Comparison of ENCODE assay signal across 22 cellular contexts in the genomic region with DNA sequence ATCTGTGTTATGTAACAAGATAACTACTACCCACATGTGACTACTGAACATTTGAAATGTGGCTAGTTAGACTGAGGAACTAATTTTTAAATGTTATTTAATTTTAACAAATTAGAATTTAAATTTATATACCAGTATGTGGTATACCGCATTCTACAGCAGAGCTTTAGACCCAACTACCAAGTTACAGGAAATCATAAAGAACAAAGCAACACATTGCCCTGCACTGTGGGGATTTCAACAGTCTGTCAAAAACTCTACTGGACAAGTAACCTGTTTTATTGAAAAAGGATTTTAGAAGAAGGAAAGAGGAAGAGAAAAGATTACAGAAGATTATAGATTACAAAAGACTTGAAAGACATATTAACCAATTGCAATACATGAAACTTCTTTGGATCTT.
DNase-seq lines count a peak whose midpoint lies in the region; ATAC-seq and TF ChIP-seq lines count a peak whose summit lies in the region.
"Had no signal": no experiment of that assay in that cellular context is flagged by ENCODE, and none has a peak within 500 bp of the region (broad histone marks: within the 10 kb centered on the region; RNA-seq: fewer than 3 reads in every experiment).

No MANE protein-coding gene starts in this region.

- intact Hi-C loops in Calu3 (cut with micrococcal nuclease; ENCODE audit: unreplicated experiment) = no loop called here
- intact Hi-C loops in natural killer cell (cut with micrococcal nuclease) = loop anchor here (10.0 kb wide), 1 partner anchor 64 kb away; a partner anchor contains a TSS
- intact Hi-C loops in lower lobe of right lung (cut with DNase I) = no loop called here

- ATAC-seq in natural killer cell (peak in 2 of 3 donors; percentile 47 to 51), lower lobe of right lung (no peak), HG02763 (IDR thresholded peaks at IDR 0.05; ENCODE audit: unreplicated experiment) (no peak)
- ATAC-seq: GM23338 had no signal

- H3K9me3 Mint-ChIP-seq in Calu3 (ENCODE audit: low read depth, unreplicated experiment) = no peaks in the 10 kb centered on the region
- H3K9me3 Mint-ChIP-seq in natural killer cell = peaks cover 0 to 2% of the 10 kb centered on the region in 2 donors

- CTCF ChIA-PET in Calu3 (lab: Charles Lee) = no interaction called here

- H3K27ac Mint-ChIP-seq in Calu3 (ENCODE audit: unreplicated experiment) (peak overlapping the region; percentile 5), natural killer cell (peak overlapping the region; percentile 41 to 52)
- H3K27ac Mint-ChIP-seq: CD14-positive monocyte, H9, HFFc6, IgD-negative memory B cell had no signal

- H3K4me3 ChIP-seq in lower lobe of right lung = no peak overlapping the region
- H3K4me3 ChIP-seq: GM23338, Peyer's patch, SJCRH30 had no signal

- H3K9me3 ChIP-seq in lower lobe of right lung = no peaks in the 10 kb centered on the region
- H3K9me3 ChIP-seq: BE2C, Peyer's patch, SJCRH30 had no signal

- no peaks in the 10 kb centered on the region for H3K27me3 ChIP-seq in lower lobe of right lung (ENCODE audit: low read depth)
- H3K27me3 ChIP-seq: BE2C, Peyer's patch, SJCRH30 had no signal

- TF ChIP-seq CTCF in Calu3 (IDR thresholded peaks at IDR 0.05; ENCODE audit: unreplicated experiment) = no peak
- no peak for TF ChIP-seq CTCF in natural killer cell (IDR thresholded peaks at IDR 0.05)
- no peak for TF ChIP-seq CTCF in lower lobe of right lung (IDR thresholded peaks at IDR 0.05)

- H3K27me3 Mint-ChIP-seq in Calu3 (ENCODE audit: unreplicated experiment) (no peaks in the 10 kb centered on the region), natural killer cell (ENCODE audit: low read depth in 2 of 2) (no peaks in the 10 kb centered on the region)
- H3K27me3 Mint-ChIP-seq: IgD-negative memory B cell had no signal

- no peaks in the 10 kb centered on the region for H3K36me3 ChIP-seq in lower lobe of right lung
- H3K36me3 ChIP-seq: BE2C, Peyer's patch, SJCRH30 had no signal

- no peaks in the 10 kb centered on the region for H3K4me1 ChIP-seq in lower lobe of right lung
- H3K4me1 ChIP-seq: Peyer's patch had no signal

- H3K4me3 Mint-ChIP-seq in Calu3 (ENCODE audit: low read depth, unreplicated experiment) (no peak overlapping the region), natural killer cell (peak overlapping the region; percentile 35)
- H3K4me3 Mint-ChIP-seq: CD14-positive monocyte, GM23338, H9, HFFc6, IgD-negative memory B cell had no signal

- H3K27ac ChIP-seq in lower lobe of right lung = no peak overlapping the region
- H3K27ac ChIP-seq: KMS-11, Peyer's patch, SJCRH30 had no signal

- DNase-seq in AML-193 (lab: John Stamatoyannopoulos, UW) (peak; percentile 4 to 16), Calu3 (no peak), OCI-M1 (lab: John Stamatoyannopoulos, UW) (peak; percentile 13), natural killer cell (no peak), lower lobe of right lung (no peak), NCI-H2196 (lab: John Stamatoyannopoulos, UW; ENCODE audit: unreplicated experiment) (no peak), HuH-7 (ENCODE audit: low spot score) (no peak)
- DNase-seq: BE2C, H9, HFFc6, NCI-H1105, NCI-H1436 treated with DMSO at 0.1 percent for 48 hours, NCI-H187 treated with DMSO at 0.1 percent for 48 hours, NCI-H446 treated with DMSO at 0.1 percent for 48 hours, NCI-H526, Peyer's patch, SJCRH30 had no signal

- H3K4me1 Mint-ChIP-seq in Calu3 (ENCODE audit: low read depth, unreplicated experiment) (no peaks in the 10 kb centered on the region), natural killer cell (peaks cover 14 to 16% of the 10 kb centered on the region in 2 donors)
- H3K4me1 Mint-ChIP-seq: CD14-positive monocyte had no signal

- no TSS peak for BruUV-seq in Calu3 (replicated peaks; lab: Mats Ljungman, UMichigan)

- H3K36me3 Mint-ChIP-seq in Calu3 (ENCODE audit: insufficient read depth, unreplicated experiment) (no peaks in the 10 kb centered on the region), natural killer cell (peaks cover 3% of the 10 kb centered on the region)

Comparison
In these comparisons a context has a peak if more than half of its experiments do, and no peak if none do; other contexts are left out.
1. DNase-seq: peak in AML-193 (2 of 2) and OCI-M1 (single experiment); none in Calu3 (single experiment), natural killer cell (single experiment), lower lobe of right lung (single experiment), NCI-H2196 (single experiment) and HuH-7 (single experiment).
2. ATAC-seq: peak in natural killer cell (2 of 3); none in lower lobe of right lung (0 of 2) and HG02763 (single experiment).